In genomic region chr21:28884976-28885852, GRCh38 we compare ENCODE assay signal across 8 cellular contexts.
A peak's percentile ranks its signal among the peaks of the same experiment; 100 is the strongest.
DNase-seq lines count a peak whose midpoint lies in the region; ATAC-seq, FAIRE-seq and TF ChIP-seq lines count a peak whose summit lies in the region.

No MANE protein-coding gene starts in this region.

- H3K36me3 ChIP-seq in endodermal cell (ENCODE audit: control insufficient read depth, insufficient read depth, low read length) (peaks cover 23% of the 10 kb centered on the region), mesodermal cell (ENCODE audit: control insufficient read depth, insufficient read depth, low read length) (peaks cover 8% of the 10 kb centered on the region)

- CTCF ChIA-PET in activated CD8-positive, alpha-beta memory T cell treated with anti-CD3 and anti-CD28 coated beads, Interleukin-2, amount 10 ng/mL, durations not matched to agents 7 days and 5 days (lab: Charles Lee): interaction anchor here (1.3 to 1.9 kb wide), 4 partner anchors 9 to 203 kb away, joined by 3 to 6 read pairs (median 3); no protein-coding TSS in a partner anchor

- H3K27me3 Mint-ChIP-seq in activated CD8-positive, alpha-beta memory T cell treated with anti-CD3 and anti-CD28 coated beads, Interleukin-2, amount 10 ng/mL, durations not matched to agents 7 days and 5 days: peaks cover 6% of the 10 kb centered on the region
- H3K27me3 Mint-ChIP-seq in endodermal cell (ENCODE audit: insufficient read depth): peaks cover 9% of the 10 kb centered on the region

- H3K27me3 ChIP-seq in endodermal cell (ENCODE audit: control insufficient read depth, insufficient read depth, low read length, poor library complexity, severe bottlenecking): no peaks in the 10 kb centered on the region

- H3K9me3 ChIP-seq in endodermal cell (ENCODE audit: control insufficient read depth, low read length): peaks cover 6% of the 10 kb centered on the region
- H3K9me3 ChIP-seq in mesodermal cell (ENCODE audit: control insufficient read depth, low read length): no peaks in the 10 kb centered on the region

- DNase-seq in COR-L47 (lab: John Stamatoyannopoulos, UW): peak; percentile 95
- peak; percentile 97 for DNase-seq in HTR-8/SVneo (ENCODE audit: insufficient read length, low spot score)
- DNase-seq in NOMO-1 treated with DMSO at 0.1 percent for 48 hours (lab: John Stamatoyannopoulos, UW; ENCODE audit: unreplicated experiment): peak; percentile 93
- DNase-seq in activated CD8-positive, alpha-beta memory T cell treated with anti-CD3 and anti-CD28 coated beads, Interleukin-2, amount 10 ng/mL, durations not matched to agents 7 days and 5 days: peak; percentile 95
- DNase-seq in endodermal cell: peak; percentile 92
- DNase-seq in stimulated activated CD8-positive, alpha-beta memory T cell treated with anti-CD3 and anti-CD28 coated beads, Interleukin-15, amount 100 ng/mL, for 24 hours (ENCODE audit: low read depth): peak; percentile 79

- H3K9ac ChIP-seq in endodermal cell (ENCODE audit: extremely low read depth, low read length, poor library complexity, severe bottlenecking): peak overlapping the region; percentile 79

- H3K4me3 Mint-ChIP-seq in activated CD8-positive, alpha-beta memory T cell treated with anti-CD3 and anti-CD28 coated beads, Interleukin-2, amount 10 ng/mL, durations not matched to agents 7 days and 5 days: peak overlapping the region; percentile 78
- H3K4me3 Mint-ChIP-seq in endodermal cell: peak overlapping the region; percentile 87

- 4 to 6% methylated on average over 33 to 47 of the region's 47 CpGs for WGBS in endodermal cell (ENCODE audit: insufficient coverage in 1 of 2, insufficient read length in 1 of 2), 2 experiments
- WGBS in mesodermal cell (ENCODE audit: insufficient coverage in 2 of 2), 2 experiments: 2 to 6% methylated on average over 31 to 42 of the region's 47 CpGs

- peak overlapping the region; percentile 93 for H3K27ac Mint-ChIP-seq in activated CD8-positive, alpha-beta memory T cell treated with anti-CD3 and anti-CD28 coated beads, Interleukin-2, amount 10 ng/mL, durations not matched to agents 7 days and 5 days
- peak overlapping the region; percentile 98 for H3K27ac Mint-ChIP-seq in endodermal cell

- peaks cover 13% of the 10 kb centered on the region for H3K4me1 Mint-ChIP-seq in activated CD8-positive, alpha-beta memory T cell treated with anti-CD3 and anti-CD28 coated beads, Interleukin-2, amount 10 ng/mL, durations not matched to agents 7 days and 5 days
- H3K4me1 Mint-ChIP-seq in endodermal cell: peaks cover 9% of the 10 kb centered on the region

- no peak for TF ChIP-seq CTCF in endodermal cell (conservative IDR thresholded peaks at IDR 0.05)

- peak; percentile 96 for ATAC-seq in GM21381 (IDR thresholded peaks at IDR 0.05; ENCODE audit: unreplicated experiment)
- peak; percentile 96 for ATAC-seq in activated CD8-positive, alpha-beta memory T cell treated with anti-CD3 and anti-CD28 coated beads, Interleukin-2, amount 10 ng/mL, durations not matched to agents 7 days and 5 days

- FAIRE-seq in HTR-8/SVneo (lab: Jason Lieb, UNC): peak; percentile 94

- H3K4me1 ChIP-seq in endodermal cell (ENCODE audit: control insufficient read depth, insufficient read depth, low read length) (no peaks in the 10 kb centered on the region), mesodermal cell (ENCODE audit: control insufficient read depth, insufficient read depth, low read length, poor library complexity, severe bottlenecking) (no peaks in the 10 kb centered on the region)

- H3K36me3 Mint-ChIP-seq in activated CD8-positive, alpha-beta memory T cell treated with anti-CD3 and anti-CD28 coated beads, Interleukin-2, amount 10 ng/mL, durations not matched to agents 7 days and 5 days: peaks cover 11% of the 10 kb centered on the region
- peaks cover 22% of the 10 kb centered on the region for H3K36me3 Mint-ChIP-seq in endodermal cell (ENCODE audit: low read depth)

- H3K9me3 Mint-ChIP-seq in activated CD8-positive, alpha-beta memory T cell treated with anti-CD3 and anti-CD28 coated beads, Interleukin-2, amount 10 ng/mL, durations not matched to agents 7 days and 5 days (ENCODE audit: low read depth): no peaks in the 10 kb centered on the region
- H3K9me3 Mint-ChIP-seq in endodermal cell: no peaks in the 10 kb centered on the region

- H3K4me3 ChIP-seq in endodermal cell (ENCODE audit: low read length): peak overlapping the region; percentile 90
- peak overlapping the region; percentile 58 for H3K4me3 ChIP-seq in mesodermal cell (ENCODE audit: extremely low read depth, insufficient read depth, low read length, poor library complexity, severe bottlenecking)

- H3K27ac ChIP-seq in endodermal cell (ENCODE audit: low read depth, low read length) (peak overlapping the region; percentile 79), mesodermal cell (ENCODE audit: low read depth, low read length, severe bottlenecking) (peak overlapping the region; percentile 94)

Comparison
In these comparisons a context has a peak if more than half of its experiments do, and no peak if none do; other contexts are left out.
1. Peak in every context shown above with its lines: DNase-seq, ATAC-seq, H3K4me3 ChIP-seq and H3K27ac ChIP-seq.